In genomic region chr17:18129041-18129502, GRCh38 we compare ENCODE assay signal across 11 cellular contexts. TPM values are rescaled to one million over a fixed set of nuclear protein-coding genes. Genes with fewer than 3 reads are reported as not detected.
DNase-seq lines count a peak whose midpoint lies in the region; ATAC-seq and TF ChIP-seq lines count a peak whose summit lies in the region.
"Had no signal": no experiment of that assay in that cellular context is flagged by ENCODE, and none has a peak within 500 bp of the region (broad histone marks: within the 10 kb centered on the region; RNA-seq: fewer than 3 reads in every experiment).

No MANE protein-coding gene starts in this region.

- in situ Hi-C loops in Panc1 (cut with HindIII; ENCODE audit: low pct_unique_long_range_greater_than_20kb, low sequenced_read_pairs) = no loop called here

- CTCF ChIA-PET in Panc1 (lab: Charles Lee) = interaction anchor here (0.5 kb wide), 1 partner anchor 15 kb away, joined by 3 read pairs; no protein-coding TSS in a partner anchor

- intact Hi-C loops in Panc1 (cut with micrococcal nuclease; ENCODE audit: unreplicated experiment) = no loop called here

- ATAC-seq in Panc1 (peak; percentile 33; the same call in 1 of the 2 replicates), GM18868 (IDR thresholded peaks at IDR 0.05; ENCODE audit: unreplicated experiment) (no peak), HG03039 (IDR thresholded peaks at IDR 0.05; ENCODE audit: unreplicated experiment) (no peak), GM19324 (IDR thresholded peaks at IDR 0.05; ENCODE audit: low FRiP score, unreplicated experiment) (no peak)
- ATAC-seq: foreskin keratinocyte had no signal

- H3K4me3 ChIP-seq in Panc1 (ENCODE audit: low read depth in 2 of 2, low read length in 2 of 2) (no peak overlapping the region), skeletal muscle satellite cell (ENCODE audit: low read length) (no peak overlapping the region)

- no peaks in the 10 kb centered on the region for H3K9me3 ChIP-seq in Panc1 (ENCODE audit: control insufficient read depth, insufficient read depth, low read depth, low read length)
- no peaks in the 10 kb centered on the region for H3K9me3 ChIP-seq in skeletal muscle satellite cell (replicated peaks; ENCODE audit: low read length)

- H3K4me1 ChIP-seq in Panc1 (ENCODE audit: control insufficient read depth, insufficient read depth, low read length) = no peaks in the 10 kb centered on the region
- H3K4me1 ChIP-seq in skeletal muscle satellite cell (ENCODE audit: control insufficient read depth, insufficient read depth, low read length) = no peaks in the 10 kb centered on the region
- H3K4me1 ChIP-seq: foreskin keratinocyte had no signal

- DNase-seq in HCEC 1CT (peak; percentile 66), Panc1 (ENCODE audit: low read depth, low spot score) (no peak), fibroblast of gingiva (ENCODE audit: low read depth) (peak; percentile 78)
- no peak for DNase-seq in activated T-cell treated with anti-CD3 and anti-CD28 coated beads, Interleukin-2, amount 50 U/mL, for 48 hours
- DNase-seq: activated naive CD4-positive, alpha-beta T cell treated with anti-CD3 and anti-CD28 coated beads, Interleukin-2, amount 10 ng/mL, durations not matched to agents 7 days and 5 days; NCI-H524 treated with DMSO at 0.1 percent for 48 hours had no signal

- BruUV-seq in Panc1 (replicated peaks; lab: Mats Ljungman, UMichigan) = no TSS peak

- H3K27me3 ChIP-seq in Panc1 (ENCODE audit: control insufficient read depth, insufficient read depth, low read length) (no peaks in the 10 kb centered on the region), skeletal muscle satellite cell (ENCODE audit: control insufficient read depth, insufficient read depth, low read length) (peaks cover 8% of the 10 kb centered on the region)

- peak overlapping the region; percentile 23 for H3K4me2 ChIP-seq in skeletal muscle satellite cell (ENCODE audit: low read length)

- H3K9ac ChIP-seq in skeletal muscle satellite cell (ENCODE audit: low read depth, low read length) = no peak overlapping the region

- H3K36me3 ChIP-seq in Panc1 (ENCODE audit: control insufficient read depth, insufficient read depth, low read length) (no peaks in the 10 kb centered on the region), skeletal muscle satellite cell (ENCODE audit: insufficient read depth, low read length) (no peaks in the 10 kb centered on the region)

- no peak for TF ChIP-seq CTCF in Panc1 (IDR thresholded peaks at IDR 0.05)

- POLR2A ChIA-PET in Panc1 (lab: Charles Lee) = no interaction called here

- H3K27ac ChIP-seq in Panc1 (ENCODE audit: low read length) = no peak overlapping the region
- H3K27ac ChIP-seq: foreskin keratinocyte had no signal

RNA-seq across cellular contexts. Expression of gene MYO15A, which starts 20.5 kb away (rescaled TPM):
- total RNA-seq in Panc1 (2021; ENCODE audit: unreplicated experiment) = 0.36 TPM
- polyA plus RNA-seq in Panc1 (2012; ENCODE audit: insufficient read length) = 0.73 TPM
- under 0.01 and 0.51 TPM in 2 replicates for total RNA-seq in skeletal muscle satellite cell (2012; rRNA removed)

RNA-seq across cellular contexts. Expression of gene DRG2, which starts 41.3 kb away (rescaled TPM):
- total RNA-seq in Panc1 (2021; ENCODE audit: unreplicated experiment) = 42.0 TPM
- 40.5 TPM for polyA plus RNA-seq in Panc1 (2012; ENCODE audit: insufficient read length)
- total RNA-seq in skeletal muscle satellite cell (2012; rRNA removed) = 37.6 and 46.4 TPM in 2 replicates

RNA-seq across cellular contexts. Expression of gene ALKBH5, which starts 54.6 kb away (rescaled TPM):
- total RNA-seq in Panc1 (2021; ENCODE audit: unreplicated experiment) = 94.5 TPM
- 58.6 TPM for polyA plus RNA-seq in Panc1 (2012; ENCODE audit: insufficient read length)
- 94.8 and 165 TPM in 2 replicates for total RNA-seq in skeletal muscle satellite cell (2012; rRNA removed)

Comparison
In these comparisons a context has a peak if more than half of its experiments do, and no peak if none do; other contexts are left out.
1. DNase-seq: peak in HCEC 1CT (single experiment) and fibroblast of gingiva (single experiment); none in Panc1 (single experiment) and activated T-cell treated with anti-CD3 and anti-CD28 coated beads, Interleukin-2, amount 50 U/mL, for 48 hours (0 of 2).